In genomic region chr17:4796550-4796915, GRCh38 we compare ENCODE assay signal across 9 cellular contexts. TPM values are rescaled to one million over a fixed set of nuclear protein-coding genes. Genes with fewer than 3 reads are reported as not detected.
DNase-seq lines count a peak whose midpoint lies in the region; ATAC-seq and TF ChIP-seq lines count a peak whose summit lies in the region.
"Had no signal": no experiment of that assay in that cellular context is flagged by ENCODE, and none has a peak within 500 bp of the region (broad histone marks: within the 10 kb centered on the region; RNA-seq: fewer than 3 reads in every experiment).

No MANE protein-coding gene starts in this region.

- CTCF ChIA-PET in CD8-positive, alpha-beta memory T cell (lab: Charles Lee), result interaction anchor here (0.7 to 1.7 kb wide), 3 partner anchors 10 to 87 kb away, joined by 3 to 6 read pairs (median 3); partner anchors contain the start of genes ARRB2 and PLD2
- CTCF ChIA-PET in WTC11 (lab: Charles Lee), result interaction anchor here (1.0 to 1.7 kb wide), 10 partner anchors 9 to 112 kb away, joined by 3 to 10 read pairs (median 4); partner anchors contain the start of genes CHRNE, MED11 and PLD2

- peak overlapping the region; percentile 94 to 100 (median 99) for H3K4me3 Mint-ChIP-seq in CD8-positive, alpha-beta memory T cell
- H3K4me3 Mint-ChIP-seq in WTC11 (peak overlapping the region; percentile 99), nephron progenitor cell (peak overlapping the region; percentile 100)

- intact Hi-C loops in esophagus muscularis mucosa (cut with DNase I), result no loop called here

- H3K36me3 ChIP-seq in CD8-positive, alpha-beta memory T cell (ENCODE audit: insufficient read depth, low read length), result peaks cover 17% of the 10 kb centered on the region
- H3K36me3 ChIP-seq in esophagus muscularis mucosa, result peaks cover 12 to 27% (median 25%) of the 10 kb centered on the region in 4 donors

- WGBS in esophagus muscularis mucosa, result 0% methylated on average over 7 of the region's 7 CpGs

- no peak for DNase-seq in CD8-positive, alpha-beta memory T cell
- DNase-seq in HK-2 (ENCODE audit: unreplicated experiment) (peak; percentile 48), WTC11 (ENCODE audit: low spot score) (peak; percentile 43), esophagus muscularis mucosa (ENCODE audit: extremely low spot score) (no peak), nephron progenitor cell (peak; percentile 57), NCI-H1092 treated with DMSO at 0.1 percent for 48 hours (lab: John Stamatoyannopoulos, UW) (no peak)
- no peak for DNase-seq in central memory CD4-positive, alpha-beta T cell

- TF ChIP-seq POLR2A in esophagus muscularis mucosa (IDR thresholded peaks at IDR 0.05; ENCODE audit: low read depth), result no peak

- TF ChIP-seq CTCF in WTC11 (IDR thresholded peaks at IDR 0.05) (no peak), esophagus muscularis mucosa (IDR thresholded peaks at IDR 0.05) (no peak), nephron progenitor cell (IDR thresholded peaks at IDR 0.05) (no peak)

- H3K4me3 ChIP-seq in CD8-positive, alpha-beta memory T cell (ENCODE audit: low read length), result peak overlapping the region; percentile 96
- peak overlapping the region; percentile 75 to 94 (median 82) for H3K4me3 ChIP-seq in esophagus muscularis mucosa

- POLR2A ChIA-PET in CD8-positive, alpha-beta memory T cell (lab: Charles Lee), result interaction anchor here (0.7 to 1.6 kb wide), 4 partner anchors 10 to 653 kb away, joined by 4 to 9 read pairs (median 6); partner anchors contain the start of genes CYB5D2 and PLD2
- POLR2A ChIA-PET in WTC11 (lab: Charles Lee), result interaction anchor here (1.4 to 1.7 kb wide), 2 partner anchors 65 to 88 kb away, joined by 3 to 4 read pairs; no protein-coding TSS in a partner anchor

- no peaks in the 10 kb centered on the region for H3K9me3 ChIP-seq in CD8-positive, alpha-beta memory T cell (ENCODE audit: low read length)
- H3K9me3 ChIP-seq in esophagus muscularis mucosa, result no peaks in the 10 kb centered on the region

- peak overlapping the region; percentile 78 to 99 (median 99) for H3K27ac Mint-ChIP-seq in CD8-positive, alpha-beta memory T cell
- H3K27ac Mint-ChIP-seq in WTC11 (peak overlapping the region; percentile 99), nephron progenitor cell (peak overlapping the region; percentile 99)

- peaks cover 0 to 4% of the 10 kb centered on the region in 2 donors for H3K27me3 Mint-ChIP-seq in CD8-positive, alpha-beta memory T cell
- H3K27me3 Mint-ChIP-seq in WTC11 (ENCODE audit: low read depth) (peaks cover 16% of the 10 kb centered on the region), nephron progenitor cell (ENCODE audit: low read depth, poor library complexity) (peaks cover 25% of the 10 kb centered on the region)

- peaks cover 11% of the 10 kb centered on the region for H3K4me1 ChIP-seq in CD8-positive, alpha-beta memory T cell (ENCODE audit: insufficient read depth, low read length)
- peaks cover 11 to 18% (median 14%) of the 10 kb centered on the region in 4 donors for H3K4me1 ChIP-seq in esophagus muscularis mucosa

- ATAC-seq in WTC11, result peak; percentile 71
- ATAC-seq in HG03457 (IDR thresholded peaks at IDR 0.05; ENCODE audit: unreplicated experiment), result no peak

- H3K27ac ChIP-seq in CD8-positive, alpha-beta memory T cell (ENCODE audit: low read depth, low read length), result peak overlapping the region; percentile 62
- peak overlapping the region; percentile 77 to 88 (median 83) for H3K27ac ChIP-seq in esophagus muscularis mucosa (replicated peaks in 1 of 4)

- peaks cover 0 to 29% (median 6%) of the 10 kb centered on the region in 3 donors for H3K36me3 Mint-ChIP-seq in CD8-positive, alpha-beta memory T cell
- H3K36me3 Mint-ChIP-seq in WTC11 (peaks cover 21% of the 10 kb centered on the region), nephron progenitor cell (ENCODE audit: low read depth) (peaks cover 26% of the 10 kb centered on the region)

- H3K27me3 ChIP-seq in CD8-positive, alpha-beta memory T cell (ENCODE audit: insufficient read depth, low read length, poor library complexity, severe bottlenecking), result no peaks in the 10 kb centered on the region
- no peaks in the 10 kb centered on the region for H3K27me3 ChIP-seq in esophagus muscularis mucosa

- H3K4me1 Mint-ChIP-seq in CD8-positive, alpha-beta memory T cell, result peaks cover 13 to 18% (median 15%) of the 10 kb centered on the region in 3 donors
- H3K4me1 Mint-ChIP-seq in WTC11 (no peaks in the 10 kb centered on the region), nephron progenitor cell (peaks cover 26% of the 10 kb centered on the region)

- no peak for TF ChIP-seq EP300 in esophagus muscularis mucosa (IDR thresholded peaks at IDR 0.05)

- no peaks in the 10 kb centered on the region for H3K9me3 Mint-ChIP-seq in CD8-positive, alpha-beta memory T cell
- H3K9me3 Mint-ChIP-seq in WTC11, result no peaks in the 10 kb centered on the region
- peaks cover 19% of the 10 kb centered on the region for H3K9me3 Mint-ChIP-seq in nephron progenitor cell

TF ChIP-seq in WTC11, 78 proteins besides CTCF, POLR2A, EP300 and RAD21:
- TF ChIP-seq ETV6 (CRISPR knock-in tag; IDR thresholded peaks at IDR 0.05) (0 out of 2 replicates have a peak, but pooled peaks have one; percentile 13), JAZF1 (CRISPR knock-in tag; IDR thresholded peaks at IDR 0.05) (no peak)

RNA-seq across cellular contexts. Expression of gene PSMB6, which starts 0.6 kb away (rescaled TPM):
- total RNA-seq in CD8-positive, alpha-beta memory T cell, result 100 to 1,000 TPM; 198 to 207 TPM
- 259 TPM for polyA plus RNA-seq in CD8-positive, alpha-beta memory T cell
- total RNA-seq in WTC11 (2021) (294 to 305 TPM (median 296 TPM) in 3 replicates), esophagus muscularis mucosa (100 to 1,000 TPM; 162 to 205 (median 190) TPM)

RNA-seq across cellular contexts. Expression of gene GLTPD2, which starts 7.8 kb away (rescaled TPM):
- not detected for total RNA-seq in CD8-positive, alpha-beta memory T cell
- polyA plus RNA-seq in CD8-positive, alpha-beta memory T cell, result not detected
- total RNA-seq in WTC11 (2021) (0.41 to 0.44 TPM in 2 of 3 replicates, not detected in the other), esophagus muscularis mucosa (not detected)
- total RNA-seq: T-helper 1 cell treated with Interleukin-12 subunit alpha and Interleukin-12 subunit beta and Interleukin-4 antibody, amounts not matched to agents 30 ng/mL and 1 ng/mL, for 36 hours had no signal

RNA-seq across cellular contexts. Expression of gene VMO1, which starts 10.4 kb away (rescaled TPM):
- not detected for total RNA-seq in CD8-positive, alpha-beta memory T cell
- polyA plus RNA-seq in CD8-positive, alpha-beta memory T cell, result not detected
- total RNA-seq in WTC11 (2021), result 1.2 to 2.1 TPM (median 1.7 TPM) in 3 replicates
- 1 to 10 TPM in 3 of 4 donors, under 1 TPM in 1; 0.86 to 3.3 (median 2.6) TPM for total RNA-seq in esophagus muscularis mucosa

RNA-seq across cellular contexts. Expression of gene PLD2, which starts 10.4 kb away (rescaled TPM):
- total RNA-seq in CD8-positive, alpha-beta memory T cell, result 10 to 100 TPM; 10.1 to 12.0 TPM
- 1.9 TPM for polyA plus RNA-seq in CD8-positive, alpha-beta memory T cell
- 51.3 to 64.9 TPM (median 52.1 TPM) in 3 replicates for total RNA-seq in WTC11 (2021)
- 10 to 100 TPM in 3 of 4 donors, 1 to 10 TPM in 1; 9.6 to 15.2 (median 12.0) TPM for total RNA-seq in esophagus muscularis mucosa

Comparison
In these comparisons a context has a peak if more than half of its experiments do, and no peak if none do; other contexts are left out.
1. DNase-seq: peak in HK-2 (single experiment), WTC11 (single experiment) and nephron progenitor cell (single experiment); none in CD8-positive, alpha-beta memory T cell (0 of 5), esophagus muscularis mucosa (single experiment), central memory CD4-positive, alpha-beta T cell (single experiment) and NCI-H1092 treated with DMSO at 0.1 percent for 48 hours (single experiment).
2. Peak in every context shown above with its lines, with median percentiles within 50 percentile points of each other: H3K27ac Mint-ChIP-seq and H3K4me3 Mint-ChIP-seq.